25 cellular contexts compared by ENCODE assay signal in genomic region chr6:123309130-123309529, GRCh38.
"Had no signal": no experiment of that assay in that cellular context is flagged by ENCODE, and none has a peak within 500 bp of the region (broad histone marks: within the 10 kb centered on the region; RNA-seq: fewer than 3 reads in every experiment).

No MANE protein-coding gene starts in this region.

- H3K36me3 Mint-ChIP-seq: IgD-negative memory B cell had no signal

- H3K27ac ChIP-seq: HL-60, KMS-11, RWPE1, SJSA1 had no signal

- H3K9ac ChIP-seq: KMS-11, SK-N-SH had no signal

- H3K4me1 ChIP-seq: SJSA1 had no signal

- DNase-seq: Kasumi-1; MV-4-11; NCI-H1048; NCI-H1436; NCI-H187; NCI-H2029; NCI-H2081 treated with DMSO at 0.1 percent for 48 hours; NCI-H2171; NCI-H226; NCI-H446; NCI-H510A; NCI-H524 treated with DMSO at 0.1 percent for 48 hours; NCI-H69; NCI-H774; NK-92 treated with Interleukin-12 subunit alpha and Interleukin-12 subunit beta, amount 100 ng/mL, for 24 hours; PC-3; SIG-M5; SK-N-SH had no signal

- H3K4me3 ChIP-seq: K562, SJSA1 had no signal

- H3K27ac Mint-ChIP-seq: IgD-negative memory B cell had no signal

- ATAC-seq: K562, Panc1, PC-3 had no signal

- H3K27me3 ChIP-seq: SJSA1 had no signal

- H3K4me2 ChIP-seq: KMS-11, SK-N-SH had no signal

- H3K9me3 ChIP-seq: SJSA1, SK-N-SH had no signal

- H3K4me1 Mint-ChIP-seq: IgD-negative memory B cell had no signal

- H3K4me3 Mint-ChIP-seq: IgD-negative memory B cell had no signal

- H3K36me3 ChIP-seq: SJSA1 had no signal
